In the genomic region with DNA sequence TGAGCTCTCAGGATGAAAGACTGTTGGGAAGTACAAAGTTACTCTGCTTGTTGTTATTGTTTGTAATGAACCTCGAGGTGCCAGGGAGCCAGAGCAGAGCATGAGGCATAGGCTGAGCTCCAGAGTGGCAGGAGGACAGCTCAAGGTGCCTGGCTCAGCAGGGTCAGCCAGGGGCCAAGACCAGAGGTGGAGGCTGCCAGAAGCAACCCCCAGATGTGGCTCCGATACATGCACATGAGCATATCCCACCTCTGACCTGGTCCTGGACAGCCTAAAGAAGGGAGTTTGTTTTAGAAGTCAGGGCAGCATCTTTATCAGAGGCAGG, we compare ENCODE assay signal across 35 cellular contexts.
"Had no signal": no experiment of that assay in that cellular context is flagged by ENCODE, and none has a peak within 500 bp of the region (broad histone marks: within the 10 kb centered on the region; RNA-seq: fewer than 3 reads in every experiment).

No MANE protein-coding gene starts in this region.

- H3K4me3 Mint-ChIP-seq: activated CD4-positive, alpha-beta memory T cell treated with anti-CD3 and anti-CD28 coated beads for 36 hours; activated CD4-positive, alpha-beta T cell treated with anti-CD3 and anti-CD28 coated beads for 36 hours; activated CD4-positive, alpha-beta T cell treated with anti-CD3 and anti-CD28 coated beads, Interleukin-2, amount 10 ng/mL, durations not matched to agents 7 days and 5 days; activated naive CD4-positive, alpha-beta T cell treated with anti-CD3 and anti-CD28 coated beads for 36 hours; activated T-cell treated with anti-CD3 and anti-CD28 coated beads, Interleukin-2, amount 50 U/mL, for 72 hours; activated T-helper 17 cell treated with anti-CD3 and anti-CD28 coated beads, Interleukin-2, amount 50 U/mL, for 72 hours; T-helper 1 cell treated with Interleukin-12 subunit alpha and Interleukin-12 subunit beta and Interleukin-4 antibody, amounts not matched to agents 30 μg/mL and 1 μg/mL, for 36 hours; T-helper 2 cell treated with Interferon-gamma antibody and Interleukin-4, amounts not matched to agents 5 μg/mL and 100 μg/mL, for 36 hours; WTC11 had no signal

- H3K4me1 Mint-ChIP-seq: activated CD4-positive, alpha-beta T cell treated with anti-CD3 and anti-CD28 coated beads for 36 hours; activated T-helper 17 cell treated with anti-CD3 and anti-CD28 coated beads, Interleukin-2, amount 50 U/mL, for 72 hours had no signal

- H3K4me2 ChIP-seq: SK-N-SH had no signal

- H3K36me3 Mint-ChIP-seq: activated CD4-positive, alpha-beta memory T cell treated with anti-CD3 and anti-CD28 coated beads for 36 hours; activated naive CD4-positive, alpha-beta T cell treated with anti-CD3 and anti-CD28 coated beads, Interleukin-2, amount 50 U/mL, for 72 hours; WTC11 had no signal

- H3K27ac ChIP-seq: adrenal gland, body of pancreas, Peyer's patch, SJSA1 had no signal

- H3K36me3 ChIP-seq: adrenal gland, MG63, Peyer's patch, SJSA1 had no signal

- H3K4me3 ChIP-seq: adrenal gland, body of pancreas, MG63, Peyer's patch, SJSA1 had no signal

- H3K27ac Mint-ChIP-seq: activated CD4-positive, alpha-beta memory T cell treated with anti-CD3 and anti-CD28 coated beads for 36 hours; activated CD4-positive, alpha-beta T cell treated with anti-CD3 and anti-CD28 coated beads for 36 hours; activated CD4-positive, alpha-beta T cell treated with anti-CD3 and anti-CD28 coated beads, Interleukin-2, amount 10 ng/mL, durations not matched to agents 7 days and 5 days; activated naive CD4-positive, alpha-beta T cell treated with anti-CD3 and anti-CD28 coated beads for 36 hours; activated naive CD4-positive, alpha-beta T cell treated with anti-CD3 and anti-CD28 coated beads, Interleukin-2, amount 50 U/mL, for 72 hours; activated T-cell treated with anti-CD3 and anti-CD28 coated beads, Interleukin-2, amount 50 U/mL, for 72 hours; activated T-helper 17 cell treated with anti-CD3 and anti-CD28 coated beads, Interleukin-2, amount 50 U/mL, for 72 hours; T-helper 1 cell treated with Interleukin-12 subunit alpha and Interleukin-12 subunit beta and Interleukin-4 antibody, amounts not matched to agents 30 μg/mL and 1 μg/mL, for 36 hours; T-helper 2 cell treated with Interferon-gamma antibody and Interleukin-4, amounts not matched to agents 5 μg/mL and 100 μg/mL, for 36 hours; WTC11 had no signal

- DNase-seq: activated CD4-positive, alpha-beta memory T cell treated with anti-CD3 and anti-CD28 coated beads for 36 hours; activated CD4-positive, alpha-beta T cell treated with anti-CD3 and anti-CD28 coated beads for 36 hours; activated CD4-positive, alpha-beta T cell treated with anti-CD3 and anti-CD28 coated beads, Interleukin-2, amount 10 ng/mL, durations not matched to agents 7 days and 5 days; activated CD8-positive, alpha-beta memory T cell treated with anti-CD3 and anti-CD28 coated beads, Interleukin-2, amount 50 U/mL, for 4 hours; activated gamma-delta T cell treated with Interleukin-2 at 50 U/mL for 16 hours; activated naive CD4-positive, alpha-beta T cell treated with anti-CD3 and anti-CD28 coated beads for 36 hours; activated T-cell treated with anti-CD3 and anti-CD28 coated beads for 4 hours; activated T-cell treated with anti-CD3 and anti-CD28 coated beads, Interleukin-2, amount 50 U/mL, for 72 hours; adrenal gland; body of pancreas; caudate nucleus; Kasumi-1; KG1; MG63; NCI-H1048; NCI-H1105 treated with DMSO at 0.1 percent for 48 hours; NCI-H1436; NCI-H1694; NCI-H1930; NCI-H2081 treated with DMSO at 0.1 percent for 48 hours; NCI-H226; NCI-H446 treated with DMSO at 0.1 percent for 48 hours; NCI-H524; NCI-H69; PC-3; RPMI8226; SHP77 treated with DMSO at 0.1 percent for 48 hours had no signal

- H3K27me3 ChIP-seq: adrenal gland, body of pancreas had no signal

- H3K9me3 Mint-ChIP-seq: activated CD4-positive, alpha-beta memory T cell treated with anti-CD3 and anti-CD28 coated beads for 36 hours; activated CD4-positive, alpha-beta T cell treated with anti-CD3 and anti-CD28 coated beads, Interleukin-2, amount 10 ng/mL, durations not matched to agents 7 days and 5 days; activated naive CD4-positive, alpha-beta T cell treated with anti-CD3 and anti-CD28 coated beads for 36 hours; activated naive CD4-positive, alpha-beta T cell treated with anti-CD3 and anti-CD28 coated beads, Interleukin-2, amount 50 U/mL, for 72 hours; activated T-cell treated with anti-CD3 and anti-CD28 coated beads, Interleukin-2, amount 50 U/mL, for 72 hours; activated T-helper 17 cell treated with anti-CD3 and anti-CD28 coated beads, Interleukin-2, amount 50 U/mL, for 72 hours; T-helper 1 cell treated with Interleukin-12 subunit alpha and Interleukin-12 subunit beta and Interleukin-4 antibody, amounts not matched to agents 30 μg/mL and 1 μg/mL, for 36 hours; T-helper 2 cell treated with Interferon-gamma antibody and Interleukin-4, amounts not matched to agents 5 μg/mL and 100 μg/mL, for 36 hours; WTC11 had no signal

- H3K9ac ChIP-seq: SK-N-SH had no signal

- H3K9me3 ChIP-seq: adrenal gland, body of pancreas, MG63, Peyer's patch, SK-N-SH had no signal
